Comparison of ENCODE assay signal across 10 cellular contexts in genomic region chr13:102805680-102806079, GRCh38.
"Had no signal": no experiment of that assay in that cellular context is flagged by ENCODE, and none has a peak within 500 bp of the region (broad histone marks: within the 10 kb centered on the region; RNA-seq: fewer than 3 reads in every experiment).

No MANE protein-coding gene starts in this region.

- H3K4me3 ChIP-seq: GM23248 had no signal

- H3K27ac ChIP-seq: GM23248, HL-60, KMS-11 had no signal

- DNase-seq: GM23248, GOT3, H9, HCEC 1CT, HFFc6, Karpas-422, KBM-7 had no signal

- FAIRE-seq: HepG2 had no signal
